ENCODE assay signal across 34 cellular contexts in genomic region chrX:133689997-133690599, GRCh38.
"Had no signal": no experiment of that assay in that cellular context is flagged by ENCODE, and none has a peak within 500 bp of the region (broad histone marks: within the 10 kb centered on the region; RNA-seq: fewer than 3 reads in every experiment).

No MANE protein-coding gene starts in this region.

- H3K27ac ChIP-seq: KMS-11 had no signal

- H3K4me2 ChIP-seq: KMS-11 had no signal

- H3K27me3 ChIP-seq: MG63 had no signal

- H3K36me3 ChIP-seq: MG63 had no signal

- DNase-seq: Karpas-422, Kasumi-1, MG63, MM.1S, NCI-H1048, NCI-H1092, NCI-H1092 treated with DMSO at 0.1 percent for 48 hours, NCI-H1105, NCI-H1105 treated with DMSO at 0.1 percent for 48 hours, NCI-H1417, NCI-H1417 treated with DMSO at 0.1 percent for 48 hours, NCI-H1436, NCI-H1436 treated with DMSO at 0.1 percent for 48 hours, NCI-H146, NCI-H1694, NCI-H1694 treated with DMSO at 0.1 percent for 48 hours, NCI-H187, NCI-H187 treated with DMSO at 0.1 percent for 48 hours, NCI-H1930, NCI-H2029, NCI-H2029 treated with DMSO at 0.1 percent for 48 hours, NCI-H2081, NCI-H2081 treated with DMSO at 0.1 percent for 48 hours, NCI-H2107, NCI-H2171, NCI-H2171 treated with DMSO at 0.1 percent for 48 hours, NCI-H2227 treated with DMSO at 0.1 percent for 48 hours, NCI-H226, NCI-H446, NCI-H446 treated with DMSO at 0.1 percent for 48 hours, NCI-H510A, NCI-H510A treated with DMSO at 0.1 percent for 48 hours, NCI-H524 had no signal

- H3K9ac ChIP-seq: KMS-11 had no signal

- H3K9me3 ChIP-seq: MG63 had no signal

- H3K4me3 ChIP-seq: MG63 had no signal
